In the genomic region with DNA sequence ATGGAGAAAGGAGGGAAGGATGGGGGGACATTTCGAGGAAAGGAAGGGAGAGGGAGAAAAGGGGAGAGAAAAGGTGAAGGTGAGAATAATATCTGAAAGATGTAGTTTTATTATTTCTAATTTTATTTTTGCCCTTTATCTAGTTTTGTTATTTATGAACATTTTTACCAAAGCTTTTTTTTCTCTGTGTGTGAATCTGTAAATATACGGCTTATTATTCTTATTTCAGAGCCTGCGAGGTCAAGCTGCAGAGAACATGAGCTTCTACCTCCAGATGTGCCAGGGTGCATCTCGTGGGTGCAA, we compare ENCODE assay signal across 9 cellular contexts. TPM values are rescaled to one million over a fixed set of nuclear protein-coding genes. Genes with fewer than 3 reads are reported as not detected.
A peak's percentile ranks its signal among the peaks of the same experiment; 100 is the strongest.
DNase-seq lines count a peak whose midpoint lies in the region; ATAC-seq and TF ChIP-seq lines count a peak whose summit lies in the region.
"Had no signal": no experiment of that assay in that cellular context is flagged by ENCODE, and none has a peak within 500 bp of the region (broad histone marks: within the 10 kb centered on the region; RNA-seq: fewer than 3 reads in every experiment).

No MANE protein-coding gene starts in this region.

- H3K27ac ChIP-seq in body of pancreas (peak overlapping the region; percentile 69 to 97 (median 96)), temporal lobe (ENCODE audit: low read depth, low read length) (peak overlapping the region; percentile 38)

- H3K27ac Mint-ChIP-seq in activated CD4-positive, alpha-beta T cell treated with anti-CD3 and anti-CD28 coated beads, Interleukin-2, amount 10 ng/mL, durations not matched to agents 7 days and 5 days: no peak overlapping the region

- peaks cover 26% of the 10 kb centered on the region for H3K4me1 ChIP-seq in body of pancreas

- H3K9me3 ChIP-seq in body of pancreas: no peaks in the 10 kb centered on the region

- H3K27me3 Mint-ChIP-seq in activated CD4-positive, alpha-beta T cell treated with anti-CD3 and anti-CD28 coated beads, Interleukin-2, amount 10 ng/mL, durations not matched to agents 7 days and 5 days: peaks cover 62% of the 10 kb centered on the region

- 30 to 33% methylated on average over 4 of the region's 4 CpGs for WGBS in body of pancreas, 2 donors
- 54 to 55% methylated on average over 4 of the region's 4 CpGs for WGBS in lower leg skin, 2 donors

- H3K4me3 Mint-ChIP-seq in activated CD4-positive, alpha-beta T cell treated with anti-CD3 and anti-CD28 coated beads, Interleukin-2, amount 10 ng/mL, durations not matched to agents 7 days and 5 days: peak overlapping the region; percentile 74

- H3K27me3 ChIP-seq in body of pancreas: no peaks in the 10 kb centered on the region

- TF ChIP-seq CTCF in body of pancreas (IDR thresholded peaks at IDR 0.05) (no peak), lower leg skin (IDR thresholded peaks at IDR 0.05) (no peak)

- no peaks in the 10 kb centered on the region for H3K9me3 Mint-ChIP-seq in activated CD4-positive, alpha-beta T cell treated with anti-CD3 and anti-CD28 coated beads, Interleukin-2, amount 10 ng/mL, durations not matched to agents 7 days and 5 days

- intact Hi-C loops in body of pancreas (cut with DNase I): no loop called here
- intact Hi-C loops in lower leg skin (cut with DNase I; ENCODE audit: low total_unique reads): no loop called here

- peak overlapping the region in 1 of 2 donors; percentile 21 for H3K4me3 ChIP-seq in body of pancreas
- peak overlapping the region; percentile 20 for H3K4me3 ChIP-seq in lower leg skin (ENCODE audit: low read depth, poor library complexity, severe bottlenecking)

- peaks cover 3% of the 10 kb centered on the region for H3K36me3 Mint-ChIP-seq in activated CD4-positive, alpha-beta T cell treated with anti-CD3 and anti-CD28 coated beads, Interleukin-2, amount 10 ng/mL, durations not matched to agents 7 days and 5 days (ENCODE audit: low read depth)

- TF ChIP-seq POLR2A in body of pancreas (IDR thresholded peaks at IDR 0.05): no peak
- no peak for TF ChIP-seq POLR2A in lower leg skin (IDR thresholded peaks at IDR 0.05)

- peaks cover 37% of the 10 kb centered on the region for H3K4me1 Mint-ChIP-seq in activated CD4-positive, alpha-beta T cell treated with anti-CD3 and anti-CD28 coated beads, Interleukin-2, amount 10 ng/mL, durations not matched to agents 7 days and 5 days

- CTCF ChIA-PET in activated CD4-positive, alpha-beta T cell treated with anti-CD3 and anti-CD28 coated beads, Interleukin-2, amount 10 ng/mL, durations not matched to agents 7 days and 5 days (lab: Charles Lee): interaction anchor here (1.6 kb wide), 1 partner anchor 11 kb away, joined by 4 read pairs; no protein-coding TSS in a partner anchor

- no peak for DNase-seq in activated CD4-positive, alpha-beta T cell treated with anti-CD3 and anti-CD28 coated beads, Interleukin-2, amount 10 ng/mL, durations not matched to agents 7 days and 5 days
- no peak for DNase-seq in activated CD4-positive, alpha-beta T cell treated with anti-CD3 and anti-CD28 coated beads, Interleukin-2, amount 50 U/mL, for 48 hours
- no peak for DNase-seq in body of pancreas
- no peak for DNase-seq in lower leg skin (ENCODE audit: low spot score in 2 of 2)
- no peak for DNase-seq in C1 segment of cervical spinal cord (lab: John Stamatoyannopoulos, UW)
- no peak for DNase-seq in amniotic stem cell (lab: John Stamatoyannopoulos, UW)
- DNase-seq: NCI-H2107 had no signal

- POLR2A ChIA-PET in activated CD4-positive, alpha-beta T cell treated with anti-CD3 and anti-CD28 coated beads, Interleukin-2, amount 10 ng/mL, durations not matched to agents 7 days and 5 days (lab: Charles Lee): no interaction called here

- H3K36me3 ChIP-seq in body of pancreas (replicated peaks in 1 of 2; ENCODE audit: insufficient read depth in 1 of 2, low read depth in 2 of 2): no peaks in the 10 kb centered on the region

- ATAC-seq in body of pancreas (no peak), GM19467 (IDR thresholded peaks at IDR 0.05; ENCODE audit: unreplicated experiment) (no peak)

RNA-seq across cellular contexts. Expression of a gene that starts 35.0 kb away (rescaled TPM):
- total RNA-seq in activated CD4-positive, alpha-beta T cell treated with anti-CD3 and anti-CD28 coated beads, Interleukin-2, amount 10 ng/mL, durations not matched to agents 7 days and 5 days: 1,000 to 10,000 TPM; 1,667 to 1,766 TPM
- 100 to 1,000 TPM; 104 to 281 TPM for total RNA-seq in body of pancreas
- 1,000 to 10,000 TPM in 1 of 4 donors, 100 to 1,000 TPM in 3; 530 to 1,047 (median 828) TPM for total RNA-seq in lower leg skin
- total RNA-seq in temporal lobe: 43.5 TPM
